In genomic region chr9:93869863-93870262, GRCh38 we compare ENCODE assay signal across 20 cellular contexts.
DNase-seq lines count a peak whose midpoint lies in the region; ATAC-seq, FAIRE-seq and TF ChIP-seq lines count a peak whose summit lies in the region.
"Had no signal": no experiment of that assay in that cellular context is flagged by ENCODE, and none has a peak within 500 bp of the region (broad histone marks: within the 10 kb centered on the region; RNA-seq: fewer than 3 reads in every experiment).

No MANE protein-coding gene starts in this region.

- TF ChIP-seq EP300 in H1 (IDR thresholded peaks at IDR 0.05; ENCODE audit: borderline replicate concordance in 1 of 2, low read depth in 2 of 2, low read length in 2 of 2), result no peak

- no peaks in the 10 kb centered on the region for H3K79me1 ChIP-seq in H1 (ENCODE audit: low read depth, low read length)

- H2BK20ac ChIP-seq in H1 (ENCODE audit: low read length), result no peak overlapping the region

- H3K23me2 ChIP-seq in H1 (ENCODE audit: low read depth, low read length), result no peaks in the 10 kb centered on the region

- H3K27me3 Mint-ChIP-seq in osteocyte (ENCODE audit: unreplicated experiment) (peaks cover 11% of the 10 kb centered on the region), Caco-2 (ENCODE audit: insufficient read depth, unreplicated experiment) (peaks cover 3% of the 10 kb centered on the region)

- CTCF ChIA-PET in H1 (lab: Charles Lee; ENCODE audit: partially characterized antibody) (interaction anchor here (0.5 to 1.9 kb wide), 7 partner anchors 8 to 1118 kb away, joined by 3 to 6 read pairs (median 4); no protein-coding TSS in a partner anchor), Caco-2 (lab: Charles Lee) (no interaction called here)

- no peak overlapping the region for H4K8ac ChIP-seq in H1 (ENCODE audit: extremely low read depth, insufficient read depth, low read length)

- no peaks in the 10 kb centered on the region for H3K4me1 Mint-ChIP-seq in osteocyte (ENCODE audit: unreplicated experiment)
- no peaks in the 10 kb centered on the region for H3K4me1 Mint-ChIP-seq in Caco-2 (ENCODE audit: low read depth, unreplicated experiment)
- H3K4me1 Mint-ChIP-seq: CD14-positive monocyte; CD4-positive, alpha-beta memory T cell; IgD-negative memory B cell had no signal

- H3K27ac ChIP-seq in H1 (ENCODE audit: low read depth, low read length) (no peak overlapping the region), kidney (ENCODE audit: low read depth in 2 of 2, low read length in 2 of 2) (no peak overlapping the region)
- H3K27ac ChIP-seq: 22Rv1, A549, BLaER1 had no signal

- no peaks in the 10 kb centered on the region for H4K20me1 ChIP-seq in H1 (replicated peaks in 1 of 2; ENCODE audit: control insufficient read depth in 1 of 2, insufficient read depth in 2 of 2, low read length in 2 of 2)
- H4K20me1 ChIP-seq: BLaER1 had no signal

- peak overlapping the region; percentile 39 for H4K91ac ChIP-seq in H1 (replicated peaks; ENCODE audit: insufficient read length, low read length)

- no peak overlapping the region for H3K14ac ChIP-seq in H1 (ENCODE audit: insufficient read length)

- no peak for ATAC-seq in HG02981 (IDR thresholded peaks at IDR 0.05; ENCODE audit: unreplicated experiment)
- ATAC-seq: A549 had no signal

- no peaks in the 10 kb centered on the region for H3K36me3 Mint-ChIP-seq in osteocyte (ENCODE audit: unreplicated experiment)
- H3K36me3 Mint-ChIP-seq in Caco-2 (ENCODE audit: insufficient read depth, unreplicated experiment), result no peaks in the 10 kb centered on the region
- H3K36me3 Mint-ChIP-seq: CD14-positive monocyte, IgD-negative memory B cell had no signal

- no peak overlapping the region for H2BK120ac ChIP-seq in H1 (replicated peaks; ENCODE audit: low read depth, low read length)

- no peaks in the 10 kb centered on the region for H3K79me2 ChIP-seq in H1 (ENCODE audit: control insufficient read depth in 1 of 2, insufficient read depth in 2 of 2, low read length in 2 of 2)

- no TSS peak for BruUV-seq in Caco-2 (replicated peaks; lab: Mats Ljungman, UMichigan)

- H3K9ac ChIP-seq in H1 (replicated peaks in 1 of 4; ENCODE audit: extremely low read depth in 1 of 4, low read depth in 3 of 4, low read length in 3 of 4) (no peak overlapping the region), kidney (ENCODE audit: low read length in 2 of 2) (no peak overlapping the region)
- H3K9ac ChIP-seq: BLaER1 had no signal

- H2BK15ac ChIP-seq in H1 (ENCODE audit: low read length), result no peak overlapping the region

- no peak overlapping the region for H3K18ac ChIP-seq in H1 (ENCODE audit: extremely low read depth, low read length)

- POLR2A ChIA-PET in H1 (lab: Charles Lee; ENCODE audit: partially characterized antibody), result no interaction called here
- POLR2A ChIA-PET in Caco-2 (lab: Charles Lee), result no interaction called here

- H3K27ac Mint-ChIP-seq in osteocyte (ENCODE audit: unreplicated experiment) (no peak overlapping the region), Caco-2 (ENCODE audit: unreplicated experiment) (no peak overlapping the region)
- H3K27ac Mint-ChIP-seq: CD14-positive monocyte had no signal

- H2BK12ac ChIP-seq in H1 (ENCODE audit: low read depth, low read length), result peak overlapping the region; percentile 28; the same call in 1 of the 2 replicates

- H3K4ac ChIP-seq in H1 (replicated peaks; ENCODE audit: insufficient read length, low read depth, low read length), result no peak overlapping the region

- H2AK5ac ChIP-seq in H1 (ENCODE audit: low read depth, low read length), result no peak overlapping the region

- H3K9me3 Mint-ChIP-seq in osteocyte (ENCODE audit: unreplicated experiment), result peaks cover 12% of the 10 kb centered on the region
- H3K9me3 Mint-ChIP-seq in Caco-2 (ENCODE audit: unreplicated experiment), result peaks cover 12% of the 10 kb centered on the region

- no peak overlapping the region for H3K23ac ChIP-seq in H1 (ENCODE audit: insufficient read length)

- no peak for TF ChIP-seq RAD21 in H1 (IDR thresholded peaks at IDR 0.05 in 1 of 2, conservative IDR thresholded peaks at IDR 0.05 in 1 of 2; ENCODE audit: low read depth in 2 of 2, low read length in 2 of 2)

- 0 out of 4 replicates have a peak overlapping the region, but pooled peaks of 1 of the 2 experiments have one; percentile 58 for H3K4me2 ChIP-seq in H1 (ENCODE audit: insufficient read depth in 1 of 2, low read depth in 2 of 2, low read length in 2 of 2)
- H3K4me2 ChIP-seq: A549, BLaER1 had no signal

- intact Hi-C loops in kidney (cut with DNase I), result no loop called here
- intact Hi-C loops in Caco-2 (cut with micrococcal nuclease; ENCODE audit: unreplicated experiment), result no loop called here

- TF ChIP-seq CTCF in H1 (IDR thresholded peaks at IDR 0.05; ENCODE audit: control extremely low read depth in 1 of 3, insufficient read depth in 1 of 3, low read depth in 1 of 3, low read length in 3 of 3) (no peak), kidney (IDR thresholded peaks at IDR 0.05; ENCODE audit: borderline replicate concordance, extremely low read depth, insufficient read depth) (no peak), osteocyte (IDR thresholded peaks at IDR 0.05) (no peak), Caco-2 (IDR thresholded peaks at IDR 0.05; ENCODE audit: insufficient read depth in 1 of 2, low read depth in 1 of 2, low read length in 1 of 2, severe bottlenecking in 1 of 2, unreplicated experiment in 1 of 2) (no peak)

- H2BK5ac ChIP-seq in H1 (ENCODE audit: low read depth, low read length), result no peak overlapping the region

- H3K4me3 Mint-ChIP-seq in osteocyte (ENCODE audit: unreplicated experiment) (no peak overlapping the region), Caco-2 (ENCODE audit: unreplicated experiment) (no peak overlapping the region)
- H3K4me3 Mint-ChIP-seq: CD14-positive monocyte; CD4-positive, alpha-beta memory T cell; IgD-negative memory B cell had no signal

- H3K4me3 ChIP-seq in H1 (ENCODE audit: extremely low read depth in 1 of 4, insufficient read depth in 2 of 4, low read depth in 3 of 4, low read length in 4 of 4) (no peak overlapping the region; a peak in 1 of 8 replicates), kidney (ENCODE audit: low read length in 2 of 2) (no peak overlapping the region), Caco-2 (ENCODE audit: low read depth, low read length) (no peak overlapping the region)
- H3K4me3 ChIP-seq: A549, BLaER1 had no signal

- H3K4me1 ChIP-seq in H1 (replicated peaks in 1 of 4; ENCODE audit: control insufficient read depth in 3 of 4, insufficient read depth in 4 of 4, low read length in 3 of 4) (peaks cover 1 to 10% (median 9%) of the 10 kb centered on the region in 4 experiments; a peak in 5 of 7 replicates), kidney (ENCODE audit: control insufficient read depth in 1 of 2, insufficient read depth in 1 of 2, low read depth in 1 of 2, low read length in 2 of 2) (no peaks in the 10 kb centered on the region), Caco-2 (no peaks in the 10 kb centered on the region)
- H3K4me1 ChIP-seq: A549, BLaER1 had no signal

- H3K36me3 ChIP-seq in H1 (ENCODE audit: control insufficient read depth in 2 of 4, insufficient read depth in 4 of 4, low read length in 3 of 4), result no peaks in the 10 kb centered on the region
- no peaks in the 10 kb centered on the region for H3K36me3 ChIP-seq in kidney (ENCODE audit: control insufficient read depth in 1 of 2, insufficient read depth in 2 of 2, low read length in 2 of 2)
- H3K36me3 ChIP-seq in Caco-2 (ENCODE audit: control insufficient read depth, insufficient read depth, low read length), result no peaks in the 10 kb centered on the region

- no peak overlapping the region for H3K56ac ChIP-seq in H1 (replicated peaks; ENCODE audit: insufficient read length, low read depth, low read length)

- H3K9me3 ChIP-seq in H1 (ENCODE audit: insufficient read depth in 2 of 2, low read depth in 1 of 2, low read length in 1 of 2), result peaks cover 14 to 15% of the 10 kb centered on the region in 2 experiments
- H3K9me3 ChIP-seq in kidney (ENCODE audit: control insufficient read depth in 1 of 2, low read length in 2 of 2), result peaks cover 0 to 13% of the 10 kb centered on the region in 2 donors
- H3K9me3 ChIP-seq in Caco-2, result 0 out of 2 replicates have a peak, but pooled peaks cover 4% of the 10 kb centered on the region

- DNase-seq in DMS53 (lab: John Stamatoyannopoulos, UW) (peak; percentile 9), DMS53 treated with DMSO at 0.1 percent for 48 hours (lab: John Stamatoyannopoulos, UW; ENCODE audit: unreplicated experiment) (no peak), H1 (ENCODE audit: low read depth in 1 of 2, low spot score in 2 of 2) (no peak), kidney (peak; percentile 40), osteocyte (ENCODE audit: extremely low spot score, unreplicated experiment) (peak; percentile 80), occipital lobe (lab: John Stamatoyannopoulos, UW) (no peak), Caco-2 (no peak)
- DNase-seq: CD4-positive, alpha-beta memory T cell; DMS 273 treated with DMSO at 0.1 percent for 48 hours; DMS79 treated with DMSO at 0.1 percent for 48 hours; GF-D8; KBM-7 had no signal

- no peak for FAIRE-seq in H1 (lab: Jason Lieb, UNC)
- FAIRE-seq in kidney (lab: Jason Lieb, UNC), result no peak
- FAIRE-seq: A549, H54, HepG2 had no signal

- TF ChIP-seq POLR2A in H1 (IDR thresholded peaks at IDR 0.05; ENCODE audit: control extremely low read depth in 1 of 2, low read depth in 2 of 2, low read length in 2 of 2), result no peak

- H2AFZ ChIP-seq in H1 (ENCODE audit: low read length), result no peak overlapping the region

- WGBS in H1 (ENCODE audit: extremely low coverage in 1 of 2, insufficient coverage in 1 of 2, insufficient read length in 1 of 2, insufficient replicate concordance in 2 of 2, low coverage in 1 of 2, low lambda C conversion rate in 2 of 2, missing lambda C conversion rate in 1 of 2), 2 experiments, result 83% methylated on average over 8 of the region's 8 CpGs; no CpG with 5 or more reads in 1 of the 2 experiments

- no peaks in the 10 kb centered on the region; a peak in 2 of 7 replicates for H3K27me3 ChIP-seq in H1 (replicated peaks in 1 of 4; ENCODE audit: control insufficient read depth in 3 of 4, extremely low read depth in 1 of 4, insufficient read depth in 3 of 4, low read length in 3 of 4)
- H3K27me3 ChIP-seq in Caco-2 (replicated peaks; ENCODE audit: control insufficient read depth, insufficient read depth, low read length), result no peaks in the 10 kb centered on the region
- H3K27me3 ChIP-seq: BLaER1 had no signal

- no peak overlapping the region for H4K5ac ChIP-seq in H1 (ENCODE audit: insufficient read length, low read depth, low read length)

TF ChIP-seq in H1, 55 proteins besides CTCF, POLR2A, EP300 and RAD21 (continues in another document):
- no peak for TF ChIP-seq MAX (IDR thresholded peaks at IDR 0.05)
- no peak for TF ChIP-seq ASH2L (IDR thresholded peaks at IDR 0.05; ENCODE audit: low read length)
- TF ChIP-seq RNF2 (IDR thresholded peaks at IDR 0.05; ENCODE audit: borderline replicate concordance, low read depth, low read length, missing control alignments, poor library complexity, severe bottlenecking), result no peak
- no peak for TF ChIP-seq HDAC2 (IDR thresholded peaks at IDR 0.05; ENCODE audit: borderline replicate concordance in 1 of 2, low read depth in 2 of 2, low read length in 2 of 2)
- TF ChIP-seq TBP (IDR thresholded peaks at IDR 0.05; ENCODE audit: low read depth, low read length), result no peak
- TF ChIP-seq YY1 (IDR thresholded peaks at IDR 0.05; ENCODE audit: low read depth, low read length), result no peak

Comparison
In these comparisons a context has a peak if more than half of its experiments do, and no peak if none do; other contexts are left out.
1. DNase-seq: peak in DMS53 (single experiment), kidney (single experiment) and osteocyte (single experiment); none in DMS53 treated with DMSO at 0.1 percent for 48 hours (single experiment), H1 (0 of 2), occipital lobe (single experiment) and Caco-2 (0 of 2).